In the genomic region with DNA sequence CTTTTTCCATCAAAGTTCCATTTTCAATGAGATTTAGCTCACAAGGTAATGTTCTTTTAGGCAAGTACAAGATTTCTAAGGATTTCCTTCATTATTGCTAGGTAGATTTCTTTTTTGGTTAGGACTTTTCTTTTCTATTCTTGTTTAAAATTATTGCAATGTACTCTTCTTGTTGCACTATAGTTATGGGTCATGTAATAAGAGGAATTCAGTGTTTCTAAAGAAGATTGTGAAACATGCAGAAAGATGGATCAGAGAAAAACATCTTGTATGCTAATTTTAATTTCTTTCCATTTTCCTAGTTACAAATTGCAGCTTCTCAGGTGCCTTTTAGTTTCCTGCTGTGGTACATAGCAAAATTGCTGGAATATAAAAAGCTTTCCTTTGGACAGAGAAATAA, we compare ENCODE assay signal across 17 cellular contexts. TPM values are rescaled to one million over a fixed set of nuclear protein-coding genes. Genes with fewer than 3 reads are reported as not detected.
DNase-seq lines count a peak whose midpoint lies in the region; ATAC-seq, FAIRE-seq and TF ChIP-seq lines count a peak whose summit lies in the region.
"Had no signal": no experiment of that assay in that cellular context is flagged by ENCODE, and none has a peak within 500 bp of the region (broad histone marks: within the 10 kb centered on the region; RNA-seq: fewer than 3 reads in every experiment).

No MANE protein-coding gene starts in this region.

- POLR2A ChIA-PET in A549 (lab: Yijun Ruan, JAX) = no interaction called here
- POLR2A ChIA-PET in CD4-positive, alpha-beta T cell (lab: Charles Lee) = interaction anchor here (1.3 to 2.0 kb wide), 2 partner anchors 32 to 48 kb away, joined by 4 read pairs; no protein-coding TSS in a partner anchor

- peak overlapping the region; percentile 44; the same call in 2 of the 3 replicates for H3K4me2 ChIP-seq in A549
- H3K4me2 ChIP-seq: KMS-11 had no signal

- H3K9me3 ChIP-seq in A549 (no peaks in the 10 kb centered on the region), adipocyte (ENCODE audit: control insufficient read depth, low read length) (no peaks in the 10 kb centered on the region), prostate gland (no peaks in the 10 kb centered on the region)
- no peaks in the 10 kb centered on the region for H3K9me3 ChIP-seq in CD4-positive, alpha-beta T cell (ENCODE audit: control insufficient read depth, low read length)
- H3K9me3 ChIP-seq: MG63 had no signal

- H3K27me3 Mint-ChIP-seq in CD4-positive, alpha-beta T cell = no peaks in the 10 kb centered on the region

- ATAC-seq in A549 (no peak), GM18520 (IDR thresholded peaks at IDR 0.05; ENCODE audit: unreplicated experiment) (no peak)
- no peak for ATAC-seq in CD4-positive, alpha-beta T cell (ENCODE audit: poor library complexity)
- ATAC-seq: Panc1, Right ventricle myocardium inferior had no signal

- CTCF ChIA-PET in A549 (lab: Yijun Ruan, JAX) = no interaction called here
- CTCF ChIA-PET in CD4-positive, alpha-beta T cell (lab: Charles Lee) = interaction anchor here (0.9 to 2.4 kb wide), 2 partner anchors 15 to 55 kb away, joined by 3 to 5 read pairs; no protein-coding TSS in a partner anchor

- TF ChIP-seq CTCF in A549 (IDR thresholded peaks at IDR 0.05) (no peak), prostate gland (IDR thresholded peaks at IDR 0.05) (no peak)
- TF ChIP-seq CTCF in CD4-positive, alpha-beta T cell (IDR thresholded peaks at IDR 0.05) = no peak

- H3K4me3 ChIP-seq in A549 = no peak overlapping the region
- H3K4me3 ChIP-seq in adipocyte (ENCODE audit: low read length) = no peak overlapping the region
- H3K4me3 ChIP-seq in prostate gland = no peak overlapping the region
- H3K4me3 ChIP-seq: MG63 had no signal

- TF ChIP-seq EP300 in A549 (IDR thresholded peaks at IDR 0.05) = no peak

- H3K27ac ChIP-seq in A549 (peak overlapping the region; percentile 12 to 53; a peak in 2 of 6 replicates), prostate gland (no peak overlapping the region)
- H3K27ac ChIP-seq in CD4-positive, alpha-beta T cell (ENCODE audit: low read depth, low read length) = no peak overlapping the region
- H3K27ac ChIP-seq: KMS-11 had no signal

- H3K36me3 ChIP-seq in adipocyte (ENCODE audit: control insufficient read depth, insufficient read depth, low read length, severe bottlenecking) (no peaks in the 10 kb centered on the region), prostate gland (no peaks in the 10 kb centered on the region)
- H3K36me3 ChIP-seq: MG63 had no signal

- intact Hi-C loops in CD4-positive, alpha-beta T cell (cut with DNase I, micrococcal nuclease) = no loop called here
- intact Hi-C loops in prostate gland (cut with DNase I) = no loop called here

- TF ChIP-seq POLR2A in A549 (IDR thresholded peaks at IDR 0.05; ENCODE audit: low read length) (no peak), prostate gland (IDR thresholded peaks at IDR 0.05) (no peak)

- peaks cover 42% of the 10 kb centered on the region for H3K4me1 ChIP-seq in A549
- peaks cover 14% of the 10 kb centered on the region for H3K4me1 ChIP-seq in adipocyte (ENCODE audit: control insufficient read depth, insufficient read depth, low read length)
- no peaks in the 10 kb centered on the region for H3K4me1 ChIP-seq in prostate gland (replicated peaks)

- peak overlapping the region; percentile 1 for H3K27ac Mint-ChIP-seq in CD4-positive, alpha-beta T cell

- no peak for TF ChIP-seq RAD21 in A549 (conservative IDR thresholded peaks at IDR 0.05 in 1 of 2, IDR thresholded peaks at IDR 0.05 in 1 of 2)

- FAIRE-seq in A549 (lab: Jason Lieb, UNC) = no peak
- FAIRE-seq: H1 had no signal

- no peak for DNase-seq in A549 (ENCODE audit: low read depth in 1 of 2, low spot score in 1 of 2)
- no peak for DNase-seq in CD4-positive, alpha-beta T cell
- peak; percentile 77 for DNase-seq in adipocyte (ENCODE audit: low read depth)
- peak; percentile 69 for DNase-seq in fibroblast of peridontal ligament (ENCODE audit: extremely low read depth)
- no peak for DNase-seq in C1 segment of cervical spinal cord (lab: John Stamatoyannopoulos, UW)
- DNase-seq in prostate gland (ENCODE audit: low spot score) = no peak
- DNase-seq: ACHN, DMS 273 treated with DMSO at 0.1 percent for 48 hours, EL, MG63, NCI-H187 treated with DMSO at 0.1 percent for 48 hours, NCI-H446 had no signal

- H3K9ac ChIP-seq in adipocyte (ENCODE audit: low read length) = peak overlapping the region; percentile 6
- H3K9ac ChIP-seq: KMS-11 had no signal

- no peak overlapping the region for H3K4me3 Mint-ChIP-seq in CD4-positive, alpha-beta T cell

- peaks cover 66% of the 10 kb centered on the region for H3K4me1 Mint-ChIP-seq in CD4-positive, alpha-beta T cell (ENCODE audit: low read depth)

- H3K36me3 Mint-ChIP-seq in CD4-positive, alpha-beta T cell (ENCODE audit: low read depth) = peaks cover 19% of the 10 kb centered on the region

- H3K27me3 ChIP-seq in CD4-positive, alpha-beta T cell (ENCODE audit: control insufficient read depth, insufficient read depth, low read length) = no peaks in the 10 kb centered on the region
- H3K27me3 ChIP-seq in adipocyte (replicated peaks; ENCODE audit: control insufficient read depth, insufficient read depth, low read length) = no peaks in the 10 kb centered on the region
- H3K27me3 ChIP-seq in prostate gland (replicated peaks; ENCODE audit: insufficient read depth) = no peaks in the 10 kb centered on the region
- H3K27me3 ChIP-seq: MG63 had no signal

- H3K9me3 Mint-ChIP-seq in CD4-positive, alpha-beta T cell = peaks cover 3% of the 10 kb centered on the region

TF ChIP-seq in A549, 52 proteins besides CTCF, POLR2A, EP300 and RAD21:
- TF ChIP-seq POLR2AphosphoS2 (conservative IDR thresholded peaks at IDR 0.05; ENCODE audit: low read length) = no peak
- no peak for TF ChIP-seq EHMT2 (IDR thresholded peaks at IDR 0.05; ENCODE audit: low read depth)
- TF ChIP-seq, protein P1, sequence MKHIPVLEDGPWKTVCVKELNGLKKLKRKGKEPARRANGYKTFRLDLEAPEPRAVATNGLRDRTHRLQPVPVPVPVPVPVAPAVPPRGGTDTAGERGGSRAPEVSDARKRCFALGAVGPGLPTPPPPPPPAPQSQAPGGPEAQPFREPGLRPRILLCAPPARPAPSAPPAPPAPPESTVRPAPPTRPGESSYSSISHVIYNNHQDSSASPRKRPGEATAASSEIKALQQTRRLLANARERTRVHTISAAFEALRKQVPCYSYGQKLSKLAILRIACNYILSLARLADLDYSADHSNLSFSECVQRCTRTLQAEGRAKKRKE (CRISPR knock-in tag; IDR thresholded peaks at IDR 0.05; ENCODE audit: low read depth) = no peak
- TF ChIP-seq TFCP2L1 (CRISPR knock-in tag; IDR thresholded peaks at IDR 0.05) = no peak
- no peak for TF ChIP-seq SREBF2 (IDR thresholded peaks at IDR 0.05)
- TF ChIP-seq, protein P2, sequence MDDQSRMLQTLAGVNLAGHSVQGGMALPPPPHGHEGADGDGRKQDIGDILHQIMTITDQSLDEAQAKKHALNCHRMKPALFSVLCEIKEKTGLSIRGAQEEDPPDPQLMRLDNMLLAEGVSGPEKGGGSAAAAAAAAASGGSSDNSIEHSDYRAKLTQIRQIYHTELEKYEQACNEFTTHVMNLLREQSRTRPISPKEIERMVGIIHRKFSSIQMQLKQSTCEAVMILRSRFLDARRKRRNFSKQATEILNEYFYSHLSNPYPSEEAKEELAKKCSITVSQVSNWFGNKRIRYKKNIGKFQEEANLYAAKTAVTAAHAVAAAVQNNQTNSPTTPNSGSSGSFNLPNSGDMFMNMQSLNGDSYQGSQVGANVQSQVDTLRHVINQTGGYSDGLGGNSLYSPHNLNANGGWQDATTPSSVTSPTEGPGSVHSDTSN (IDR thresholded peaks at IDR 0.05) = no peak
- no peak for TF ChIP-seq ZSCAN20 (CRISPR knock-in tag; IDR thresholded peaks at IDR 0.05)
- no peak for TF ChIP-seq CEBPB (IDR thresholded peaks at IDR 0.05)
- TF ChIP-seq BHLHE40 (IDR thresholded peaks at IDR 0.05; ENCODE audit: low read depth, low read length) = no peak
- no peak for TF ChIP-seq FOXS1 (CRISPR knock-in tag; IDR thresholded peaks at IDR 0.05)
- no peak for TF ChIP-seq EHF (CRISPR knock-in tag; IDR thresholded peaks at IDR 0.05)
- TF ChIP-seq TP53 (CRISPR knock-in tag; IDR thresholded peaks at IDR 0.05) = no peak
- TF ChIP-seq MAZ (IDR thresholded peaks at IDR 0.05; ENCODE audit: borderline replicate concordance, low read depth, low read length) = no peak
- no peak for TF ChIP-seq HEYL (CRISPR knock-in tag; IDR thresholded peaks at IDR 0.05)
- no peak for TF ChIP-seq RFX5 (IDR thresholded peaks at IDR 0.05)
- TF ChIP-seq, protein P3, sequence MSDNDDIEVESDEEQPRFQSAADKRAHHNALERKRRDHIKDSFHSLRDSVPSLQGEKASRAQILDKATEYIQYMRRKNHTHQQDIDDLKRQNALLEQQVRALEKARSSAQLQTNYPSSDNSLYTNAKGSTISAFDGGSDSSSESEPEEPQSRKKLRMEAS (IDR thresholded peaks at IDR 0.05) = no peak
- TF ChIP-seq, protein P4, sequence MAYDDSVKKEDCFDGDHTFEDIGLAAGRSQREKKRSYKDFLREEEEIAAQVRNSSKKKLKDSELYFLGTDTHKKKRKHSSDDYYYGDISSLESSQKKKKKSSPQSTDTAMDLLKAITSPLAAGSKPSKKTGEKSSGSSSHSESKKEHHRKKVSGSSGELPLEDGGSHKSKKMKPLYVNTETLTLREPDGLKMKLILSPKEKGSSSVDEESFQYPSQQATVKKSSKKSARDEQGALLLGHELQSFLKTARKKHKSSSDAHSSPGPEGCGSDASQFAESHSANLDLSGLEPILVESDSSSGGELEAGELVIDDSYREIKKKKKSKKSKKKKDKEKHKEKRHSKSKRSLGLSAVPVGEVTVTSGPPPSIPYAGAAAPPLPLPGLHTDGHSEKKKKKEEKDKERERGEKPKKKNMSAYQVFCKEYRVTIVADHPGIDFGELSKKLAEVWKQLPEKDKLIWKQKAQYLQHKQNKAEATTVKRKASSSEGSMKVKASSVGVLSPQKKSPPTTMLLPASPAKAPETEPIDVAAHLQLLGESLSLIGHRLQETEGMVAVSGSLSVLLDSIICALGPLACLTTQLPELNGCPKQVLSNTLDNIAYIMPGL (CRISPR knock-in tag; IDR thresholded peaks at IDR 0.05; ENCODE audit: borderline replicate concordance) = no peak
- TF ChIP-seq ESRRA (IDR thresholded peaks at IDR 0.05; ENCODE audit: borderline replicate concordance, low read length) = no peak
- TF ChIP-seq NPAS2 (CRISPR knock-in tag; IDR thresholded peaks at IDR 0.05; ENCODE audit: borderline replicate concordance) = no peak
- TF ChIP-seq HOXB5 (CRISPR knock-in tag; IDR thresholded peaks at IDR 0.05) = no peak

RNA-seq across cellular contexts. Expression of a gene that starts 56.1 kb away (rescaled TPM):
- polyA plus RNA-seq in A549 (2011; rRNA removed) (138 and 215 TPM in 2 replicates), A549 (2017; fragmentation: RNase III; extraction: RNeasy Plus Mini Kit Qiagen cat#74134 plus additional on column Dnase treatment) (21.0 to 30.6 TPM (median 29.4 TPM) in 3 replicates)
- polyA plus RNA-seq in A549 (2012; cell fraction: cytosol; rRNA removed) = 40.4 and 47.2 TPM in 2 replicates
- polyA plus RNA-seq in A549 (2012; cell fraction: nucleus; rRNA removed) = 10.9 and 12.1 TPM in 2 replicates
- 228 and 293 TPM in 2 replicates for polyA minus RNA-seq in A549 (2011; rRNA and poly(A)+ RNA removed)
- 1,000 to 10,000 TPM; 1,698 to 1,774 TPM for total RNA-seq in CD4-positive, alpha-beta T cell
- 10 to 100 TPM; 52.7 to 56.9 TPM for total RNA-seq in prostate gland

Comparison
In these comparisons a context has a peak if more than half of its experiments do, and no peak if none do; other contexts are left out.
1. DNase-seq: peak in adipocyte (single experiment) and fibroblast of peridontal ligament (single experiment); none in A549 (0 of 2), CD4-positive, alpha-beta T cell (0 of 10), C1 segment of cervical spinal cord (0 of 14) and prostate gland (single experiment).
2. H3K27ac ChIP-seq: peak in A549 (2 of 2); none in CD4-positive, alpha-beta T cell (single experiment) and prostate gland (0 of 2).
3. RNA of a gene that starts 56.1 kb away (total RNA-seq): 1,698 to 1,774 TPM in CD4-positive, alpha-beta T cell; 52.7 to 56.9 TPM in prostate gland; every median in the first group is over 10 times any median in the second.